In genomic region chr7:23357190-23358093, GRCh38 we compare ENCODE assay signal across 8 cellular contexts. TPM values are rescaled to one million over a fixed set of nuclear protein-coding genes. Genes with fewer than 3 reads are reported as not detected.
DNase-seq lines count a peak whose midpoint lies in the region; ATAC-seq and TF ChIP-seq lines count a peak whose summit lies in the region.

No MANE protein-coding gene starts in this region.

- intact Hi-C loops in heart right ventricle (cut with DNase I), result no loop called here

- H3K27ac ChIP-seq in cardiac muscle cell (peak overlapping the region; percentile 70), heart right ventricle (no peak overlapping the region)

- H3K4me3 Mint-ChIP-seq in T-helper 17 cell, result no peak overlapping the region

- H3K36me3 Mint-ChIP-seq in T-helper 17 cell (ENCODE audit: low read depth), result no peaks in the 10 kb centered on the region

- peak; percentile 37 to 59 for DNase-seq in cardiac muscle cell (ENCODE audit: low read depth in 1 of 2, low spot score in 1 of 2)
- DNase-seq in heart right ventricle, result no peak
- no peak for DNase-seq in T-helper 17 cell
- peak; percentile 76 for DNase-seq in kidney epithelial cell (ENCODE audit: low read depth)
- DNase-seq in T1000 (lab: John Stamatoyannopoulos, UW), result no peak
- DNase-seq in MV-4-11 (lab: John Stamatoyannopoulos, UW), result no peak
- DNase-seq in stimulated activated CD4-positive, alpha-beta T cell treated with anti-CD3 and anti-CD28 coated beads, Interleukin-12 subunit alpha, Interleukin-12 subunit beta, amount 100 ng/mL, for 4 hours, result no peak

- 33 to 38% methylated on average over 6 of the region's 6 CpGs for WGBS in heart right ventricle, 2 donors

- H3K4me1 Mint-ChIP-seq in T-helper 17 cell, result peaks cover 12% of the 10 kb centered on the region

- H3K9me3 ChIP-seq in cardiac muscle cell (ENCODE audit: low read depth) (no peaks in the 10 kb centered on the region), heart right ventricle (peaks cover 0 to 7% (median 0%) of the 10 kb centered on the region in 11 donors), T-helper 17 cell (ENCODE audit: control insufficient read depth, low read length, poor library complexity, severe bottlenecking) (no peaks in the 10 kb centered on the region)

- H3K27ac Mint-ChIP-seq in T-helper 17 cell, result no peak overlapping the region

- ATAC-seq in heart right ventricle (no peak), HG03460 (IDR thresholded peaks at IDR 0.05; ENCODE audit: unreplicated experiment) (peak; percentile 73), T-helper 17 cell (peak; percentile 51)

- TF ChIP-seq CTCF in cardiac muscle cell (IDR thresholded peaks at IDR 0.05; ENCODE audit: low read depth, low read length) (peak; percentile 27), heart right ventricle (IDR thresholded peaks at IDR 0.05) (peak in 4 of 9 donors; percentile 21 to 39 (median 34)), kidney epithelial cell (IDR thresholded peaks at IDR 0.05; ENCODE audit: insufficient read depth, low read length, poor library complexity, severe bottlenecking) (peak; percentile 7)

- H3K27me3 Mint-ChIP-seq in T-helper 17 cell, result peaks cover 23% of the 10 kb centered on the region

- no peaks in the 10 kb centered on the region for H3K36me3 ChIP-seq in cardiac muscle cell
- no peaks in the 10 kb centered on the region for H3K36me3 ChIP-seq in heart right ventricle
- no peaks in the 10 kb centered on the region for H3K36me3 ChIP-seq in kidney epithelial cell (ENCODE audit: control insufficient read depth, insufficient read depth, low read length)

- no peak overlapping the region for H3K4me3 ChIP-seq in cardiac muscle cell
- H3K4me3 ChIP-seq in heart right ventricle, result no peak overlapping the region
- no peak overlapping the region for H3K4me3 ChIP-seq in kidney epithelial cell (ENCODE audit: low read depth, low read length)

- H3K27me3 ChIP-seq in cardiac muscle cell, result no peaks in the 10 kb centered on the region
- H3K27me3 ChIP-seq in heart right ventricle, result peaks cover 0 to 14% (median 0%) of the 10 kb centered on the region in 7 donors
- no peaks in the 10 kb centered on the region for H3K27me3 ChIP-seq in kidney epithelial cell (ENCODE audit: control insufficient read depth, insufficient read depth, low read length)

- peaks cover 2% of the 10 kb centered on the region for H3K4me1 ChIP-seq in cardiac muscle cell (ENCODE audit: low read depth)
- peaks cover 0 to 6% (median 0%) of the 10 kb centered on the region in 9 donors for H3K4me1 ChIP-seq in heart right ventricle

RNA-seq across cellular contexts. Expression of gene MALSU1, which starts 58.3 kb away (rescaled TPM):
- 72.7 and 99.5 TPM in 2 replicates for total RNA-seq in cardiac muscle cell
- polyA plus RNA-seq in cardiac muscle cell, result 86.7 and 111 TPM in 2 replicates
- 100 to 1,000 TPM in 5 of 10 donors, 10 to 100 TPM in 5; 92.2 to 132 (median 99.3) TPM for total RNA-seq in heart right ventricle
- 100 to 1,000 TPM in 1 of 2 donors, 10 to 100 TPM in 1; 21.4 to 115 TPM for polyA plus RNA-seq in heart right ventricle
- total RNA-seq in T-helper 17 cell, result 10 to 100 TPM; 26.2 to 30.5 TPM
- 50.9 and 58.5 TPM in 2 replicates for total RNA-seq in kidney epithelial cell

Comparison
In these comparisons a context has a peak if more than half of its experiments do, and no peak if none do; other contexts are left out.
1. DNase-seq: peak in cardiac muscle cell (2 of 2) and kidney epithelial cell (single experiment); none in heart right ventricle (0 of 2), T-helper 17 cell (0 of 3), T1000 (single experiment), MV-4-11 (single experiment) and stimulated activated CD4-positive, alpha-beta T cell treated with anti-CD3 and anti-CD28 coated beads, Interleukin-12 subunit alpha, Interleukin-12 subunit beta, amount 100 ng/mL, for 4 hours (single experiment).
2. ATAC-seq: peak in HG03460 (single experiment) and T-helper 17 cell (single experiment); none in heart right ventricle (0 of 8).